13 cellular contexts compared by ENCODE assay signal in genomic region chr2:62409442-62409841, GRCh38.
DNase-seq lines count a peak whose midpoint lies in the region; ATAC-seq and TF ChIP-seq lines count a peak whose summit lies in the region.
"Had no signal": no experiment of that assay in that cellular context is flagged by ENCODE, and none has a peak within 500 bp of the region (broad histone marks: within the 10 kb centered on the region; RNA-seq: fewer than 3 reads in every experiment).

No MANE protein-coding gene starts in this region.

- intact Hi-C loops in head of caudate nucleus (cut with DNase I) (loop anchor here (2.0 kb wide), 1 partner anchor 415 kb away; no protein-coding TSS in a partner anchor), colonic mucosa (cut with DNase I) (no loop called here)

- H3K9me3 Mint-ChIP-seq in activated CD8-positive, alpha-beta memory T cell treated with anti-CD3 and anti-CD28 coated beads, Interleukin-2, amount 10 ng/mL, durations not matched to agents 7 days and 5 days (ENCODE audit: low read depth), result no peaks in the 10 kb centered on the region
- H3K9me3 Mint-ChIP-seq in stimulated activated naive CD8-positive, alpha-beta T cell treated with anti-CD3 and anti-CD28 coated beads, Interleukin-15, amount 100 ng/mL, for 72 hours, result no peaks in the 10 kb centered on the region
- H3K9me3 Mint-ChIP-seq: activated CD4-positive, alpha-beta memory T cell treated with anti-CD3 and anti-CD28 coated beads for 36 hours had no signal

- no peak overlapping the region for H3K4me3 ChIP-seq in colonic mucosa
- H3K4me3 ChIP-seq: skin epidermis had no signal

- H3K36me3 Mint-ChIP-seq in activated CD8-positive, alpha-beta memory T cell treated with anti-CD3 and anti-CD28 coated beads, Interleukin-2, amount 10 ng/mL, durations not matched to agents 7 days and 5 days, result no peaks in the 10 kb centered on the region
- H3K36me3 Mint-ChIP-seq: activated CD4-positive, alpha-beta memory T cell treated with anti-CD3 and anti-CD28 coated beads for 36 hours had no signal

- no peak for DNase-seq in activated CD8-positive, alpha-beta memory T cell treated with anti-CD3 and anti-CD28 coated beads, Interleukin-2, amount 10 ng/mL, durations not matched to agents 7 days and 5 days
- no peak for DNase-seq in activated CD8-positive, alpha-beta memory T cell treated with anti-CD3 and anti-CD28 coated beads, Interleukin-2, amount 50 U/mL, for 4 hours
- peak; percentile 63 for DNase-seq in amniotic epithelial cell (ENCODE audit: low read depth)
- peak; percentile 57 for DNase-seq in fibroblast of peridontal ligament (ENCODE audit: extremely low read depth)
- DNase-seq in stimulated activated naive CD8-positive, alpha-beta T cell treated with anti-CD3 and anti-CD28 coated beads, Interleukin-15, amount 100 ng/mL, for 72 hours, result no peak
- no peak for DNase-seq in head of caudate nucleus
- no peak for DNase-seq in colonic mucosa
- DNase-seq: activated CD4-positive, alpha-beta memory T cell treated with anti-CD3 and anti-CD28 coated beads for 36 hours; activated effector memory CD4-positive, alpha-beta T cell treated with anti-CD3 and anti-CD28 coated beads, Interleukin-2, amount 50 U/mL, for 16 hours; central memory CD4-positive, alpha-beta T cell; SHP77 treated with DMSO at 0.1 percent for 48 hours had no signal

- no peak overlapping the region for H3K27ac Mint-ChIP-seq in activated CD8-positive, alpha-beta memory T cell treated with anti-CD3 and anti-CD28 coated beads, Interleukin-2, amount 10 ng/mL, durations not matched to agents 7 days and 5 days
- peak overlapping the region in 1 of 2 donors; percentile 90 for H3K27ac Mint-ChIP-seq in stimulated activated naive CD8-positive, alpha-beta T cell treated with anti-CD3 and anti-CD28 coated beads, Interleukin-15, amount 100 ng/mL, for 72 hours
- H3K27ac Mint-ChIP-seq: activated CD4-positive, alpha-beta memory T cell treated with anti-CD3 and anti-CD28 coated beads for 36 hours had no signal

- H3K27me3 Mint-ChIP-seq in activated CD8-positive, alpha-beta memory T cell treated with anti-CD3 and anti-CD28 coated beads, Interleukin-2, amount 10 ng/mL, durations not matched to agents 7 days and 5 days, result no peaks in the 10 kb centered on the region
- H3K27me3 Mint-ChIP-seq in stimulated activated naive CD8-positive, alpha-beta T cell treated with anti-CD3 and anti-CD28 coated beads, Interleukin-15, amount 100 ng/mL, for 72 hours, result no peaks in the 10 kb centered on the region
- H3K27me3 Mint-ChIP-seq: activated CD4-positive, alpha-beta memory T cell treated with anti-CD3 and anti-CD28 coated beads for 36 hours had no signal

- CTCF ChIA-PET in activated CD8-positive, alpha-beta memory T cell treated with anti-CD3 and anti-CD28 coated beads, Interleukin-2, amount 10 ng/mL, durations not matched to agents 7 days and 5 days (lab: Charles Lee), result interaction anchor here (3.0 to 6.6 kb wide), 2 partner anchors 96 to 415 kb away, joined by 10 to 55 read pairs; no protein-coding TSS in a partner anchor

- H3K36me3 ChIP-seq in colonic mucosa, result no peaks in the 10 kb centered on the region

- H3K4me1 ChIP-seq in colonic mucosa, result no peaks in the 10 kb centered on the region

- ATAC-seq in activated CD8-positive, alpha-beta memory T cell treated with anti-CD3 and anti-CD28 coated beads, Interleukin-2, amount 10 ng/mL, durations not matched to agents 7 days and 5 days, result peak; percentile 48
- peak; percentile 66 for ATAC-seq in stimulated activated naive CD8-positive, alpha-beta T cell treated with anti-CD3 and anti-CD28 coated beads, Interleukin-15, amount 100 ng/mL, for 72 hours
- ATAC-seq in HG03378 (IDR thresholded peaks at IDR 0.05; ENCODE audit: unreplicated experiment), result no peak

- H3K27me3 ChIP-seq in colonic mucosa, result no peaks in the 10 kb centered on the region

- H3K4me3 Mint-ChIP-seq in activated CD8-positive, alpha-beta memory T cell treated with anti-CD3 and anti-CD28 coated beads, Interleukin-2, amount 10 ng/mL, durations not matched to agents 7 days and 5 days, result no peak overlapping the region
- H3K4me3 Mint-ChIP-seq in stimulated activated naive CD8-positive, alpha-beta T cell treated with anti-CD3 and anti-CD28 coated beads, Interleukin-15, amount 100 ng/mL, for 72 hours, result no peak overlapping the region
- H3K4me3 Mint-ChIP-seq: activated CD4-positive, alpha-beta memory T cell treated with anti-CD3 and anti-CD28 coated beads for 36 hours had no signal

- H3K9ac ChIP-seq in colonic mucosa (ENCODE audit: low read depth in 2 of 2, low read length in 2 of 2), result no peak overlapping the region

- no peak overlapping the region for H3K27ac ChIP-seq in colonic mucosa

- no peaks in the 10 kb centered on the region for H3K9me3 ChIP-seq in colonic mucosa

- TF ChIP-seq CTCF in colonic mucosa (IDR thresholded peaks at IDR 0.05), result no peak

- H3K4me1 Mint-ChIP-seq in activated CD8-positive, alpha-beta memory T cell treated with anti-CD3 and anti-CD28 coated beads, Interleukin-2, amount 10 ng/mL, durations not matched to agents 7 days and 5 days, result peaks cover 14% of the 10 kb centered on the region
- H3K4me1 Mint-ChIP-seq in stimulated activated naive CD8-positive, alpha-beta T cell treated with anti-CD3 and anti-CD28 coated beads, Interleukin-15, amount 100 ng/mL, for 72 hours, result peaks cover 29% of the 10 kb centered on the region

Comparison
In these comparisons a context has a peak if more than half of its experiments do, and no peak if none do; other contexts are left out.
1. DNase-seq: peak in amniotic epithelial cell (single experiment) and fibroblast of peridontal ligament (single experiment); none in activated CD8-positive, alpha-beta memory T cell treated with anti-CD3 and anti-CD28 coated beads, Interleukin-2, amount 10 ng/mL, durations not matched to agents 7 days and 5 days (single experiment), activated CD8-positive, alpha-beta memory T cell treated with anti-CD3 and anti-CD28 coated beads, Interleukin-2, amount 50 U/mL, for 4 hours (single experiment), stimulated activated naive CD8-positive, alpha-beta T cell treated with anti-CD3 and anti-CD28 coated beads, Interleukin-15, amount 100 ng/mL, for 72 hours (0 of 2), head of caudate nucleus (0 of 42) and colonic mucosa (single experiment).